In the genomic region with DNA sequence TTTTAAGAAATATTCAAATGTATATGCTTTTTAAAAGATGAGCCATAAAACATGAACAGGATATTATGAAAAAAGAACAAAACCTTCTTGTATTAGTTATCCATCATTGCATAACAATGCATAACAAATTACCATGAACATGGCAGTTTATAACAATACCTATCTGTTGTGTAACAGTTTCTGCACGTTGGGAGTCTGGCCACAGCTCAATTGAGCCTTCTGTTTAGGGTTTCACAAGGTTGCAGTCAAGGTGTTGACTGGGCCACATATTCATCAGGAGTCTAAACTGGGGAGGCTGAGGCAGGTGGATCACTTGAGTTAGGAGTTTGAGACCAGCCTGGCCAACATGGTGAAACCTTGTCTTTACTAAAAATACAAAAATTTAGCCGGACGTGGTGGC, we compare ENCODE assay signal across 27 cellular contexts.
"Had no signal": no experiment of that assay in that cellular context is flagged by ENCODE, and none has a peak within 500 bp of the region (broad histone marks: within the 10 kb centered on the region; RNA-seq: fewer than 3 reads in every experiment).

No MANE protein-coding gene starts in this region.

- H3K36me3 Mint-ChIP-seq: natural killer cell; neural progenitor cell; stimulated activated effector memory CD8-positive, alpha-beta T cell treated with anti-CD3 and anti-CD28 coated beads, Interleukin-12 subunit alpha, Interleukin-12 subunit beta, amount 100 ng/mL, for 72 hours had no signal

- H3K9me3 ChIP-seq: ovary, psoas muscle, right lobe of liver, thyroid gland had no signal

- H3K4me1 ChIP-seq: neural progenitor cell, parathyroid adenoma, psoas muscle, thyroid gland, upper lobe of left lung had no signal

- H3K27ac Mint-ChIP-seq: natural killer cell; nephron; neural progenitor cell; progenitor cell of endocrine pancreas; stimulated activated effector memory CD8-positive, alpha-beta T cell treated with anti-CD3 and anti-CD28 coated beads, Interleukin-12 subunit alpha, Interleukin-12 subunit beta, amount 100 ng/mL, for 72 hours; stimulated activated naive B cell treated with anti-CD40 and anti-IgM and Interleukin-4, amounts not matched to agents 10 μg/mL and 1 μg/mL and 100 μg/mL, for 72 hours had no signal

- H3K9me3 Mint-ChIP-seq: neural progenitor cell had no signal

- H3K4me3 Mint-ChIP-seq: natural killer cell; nephron; neural progenitor cell; stimulated activated effector memory CD8-positive, alpha-beta T cell treated with anti-CD3 and anti-CD28 coated beads, Interleukin-12 subunit alpha, Interleukin-12 subunit beta, amount 100 ng/mL, for 72 hours; stimulated activated naive B cell treated with anti-CD40 and anti-IgM and Interleukin-4, amounts not matched to agents 10 μg/mL and 1 μg/mL and 100 μg/mL, for 72 hours; stimulated activated naive CD8-positive, alpha-beta T cell treated with anti-CD3 and anti-CD28 coated beads, Interleukin-15, Interleukin-2, amounts not matched to agents 100 ng/mL and 50 ng/mL, for 24 hours had no signal

- H3K4me3 ChIP-seq: neural progenitor cell, ovary, psoas muscle, right lobe of liver, sigmoid colon, stomach, thoracic aorta, thyroid gland, tibial nerve, upper lobe of left lung had no signal

- H3K27me3 ChIP-seq: neural progenitor cell, ovary, right lobe of liver, sigmoid colon, stomach, thyroid gland, tibial nerve, upper lobe of left lung had no signal

- H3K4me1 Mint-ChIP-seq: natural killer cell; stimulated activated naive B cell treated with anti-CD40 and anti-IgM and Interleukin-4, amounts not matched to agents 10 μg/mL and 1 μg/mL and 100 μg/mL, for 72 hours had no signal

- H3K27me3 Mint-ChIP-seq: progenitor cell of endocrine pancreas; stimulated activated naive B cell treated with anti-CD40 and anti-IgM and Interleukin-4, amounts not matched to agents 10 μg/mL and 1 μg/mL and 100 μg/mL, for 72 hours; stimulated activated naive CD8-positive, alpha-beta T cell treated with anti-CD3 and anti-CD28 coated beads, Interleukin-15, Interleukin-2, amounts not matched to agents 100 ng/mL and 50 ng/mL, for 24 hours had no signal

- H3K36me3 ChIP-seq: neural progenitor cell, ovary, right lobe of liver, sigmoid colon, stomach, thoracic aorta, thyroid gland, tibial nerve, upper lobe of left lung had no signal

- H3K27ac ChIP-seq: neural progenitor cell, parathyroid adenoma, psoas muscle, right lobe of liver, sigmoid colon, stomach, thoracic aorta, thyroid gland, tibial nerve, upper lobe of left lung had no signal

- ATAC-seq: natural killer cell; psoas muscle; right cardiac atrium; right lobe of liver; stimulated activated naive B cell treated with anti-CD40 and anti-IgM and Interleukin-4, amounts not matched to agents 10 μg/mL and 1 μg/mL and 100 μg/mL, for 72 hours had no signal

- DNase-seq: natural killer cell; occipital lobe; ovary; posterior cingulate gyrus; psoas muscle; right cardiac atrium; right lobe of liver; sigmoid colon; small intestine; stimulated activated CD4-positive, alpha-beta T cell treated with anti-CD3 and anti-CD28 coated beads, Interleukin-15, amount 100 ng/mL, for 24 hours; stimulated activated CD4-positive, alpha-beta T cell treated with anti-CD3 and anti-CD28 coated beads, Interleukin-2, amount 100 ng/mL, for 24 hours; stimulated activated CD4-positive, alpha-beta T cell treated with anti-CD3 and anti-CD28 coated beads, Interleukin-2, amount 100 ng/mL, for 48 hours; stimulated activated CD4-positive, alpha-beta T cell treated with anti-CD3 and anti-CD28 coated beads, Interleukin-4, amount 100 ng/mL, for 24 hours; stimulated activated naive B cell treated with anti-CD40 and anti-IgM and Interleukin-4, amounts not matched to agents 10 μg/mL and 1 μg/mL and 100 μg/mL, for 72 hours; stimulated activated naive CD4-positive, alpha-beta T cell treated with Interleukin-2 at 50 U/mL for 16 hours; stomach; thyroid gland; trophoblast cell; upper lobe of left lung had no signal
